Comparison of ENCODE assay signal across 8 cellular contexts in genomic region chr1:241518447-241519307, GRCh38. TPM values are rescaled to one million over a fixed set of nuclear protein-coding genes. Genes with fewer than 3 reads are reported as not detected.
DNase-seq lines count a peak whose midpoint lies in the region; ATAC-seq and TF ChIP-seq lines count a peak whose summit lies in the region.

No MANE protein-coding gene starts in this region.

- ATAC-seq in GM21825 (IDR thresholded peaks at IDR 0.05; ENCODE audit: unreplicated experiment), result peak; percentile 29

- H3K4me1 ChIP-seq in osteoblast (ENCODE audit: insufficient read depth, low read length), result peaks cover 10% of the 10 kb centered on the region

- peaks cover 50% of the 10 kb centered on the region for H3K79me2 ChIP-seq in osteoblast (ENCODE audit: insufficient read depth, low read length)

- peak overlapping the region; percentile 52 for H3K27ac ChIP-seq in osteoblast (ENCODE audit: low read depth, low read length)

- H3K9me3 ChIP-seq in osteoblast (ENCODE audit: low read depth, low read length), result no peaks in the 10 kb centered on the region

- H3K4me3 ChIP-seq in GM12865 (ENCODE audit: low read depth, low read length) (peak overlapping the region; percentile 69), osteoblast (ENCODE audit: insufficient read depth, low read length) (peak overlapping the region; percentile 90)

- in situ Hi-C loops in KBM-7 (cut with MboI; ENCODE audit: low pct_unique_long_range_greater_than_20kb, low sequenced_read_pairs), result no loop called here

- H3K36me3 ChIP-seq in osteoblast (ENCODE audit: insufficient read depth, low read length), result peaks cover 7% of the 10 kb centered on the region

- H2AFZ ChIP-seq in osteoblast (ENCODE audit: low read length), result peak overlapping the region; percentile 83

- no peak for TF ChIP-seq CTCF in GM12865 (IDR thresholded peaks at IDR 0.05; ENCODE audit: insufficient read depth, low read depth, low read length, missing control alignments)
- TF ChIP-seq CTCF in osteoblast (IDR thresholded peaks at IDR 0.05; ENCODE audit: extremely low read depth, low read depth, low read length), result no peak

- H3K27me3 ChIP-seq in osteoblast (ENCODE audit: insufficient read depth, low read length), result peaks cover 17% of the 10 kb centered on the region

- peak overlapping the region; percentile 90 for H3K4me2 ChIP-seq in osteoblast (ENCODE audit: insufficient read depth, low read length)

- DNase-seq in GM12865 (ENCODE audit: low read depth) (peak; percentile 42), KBM-7 (peak; percentile 43), glomerular visceral epithelial cell (ENCODE audit: extremely low spot score) (peak; percentile 24), osteoblast (ENCODE audit: insufficient read length, low spot score, missing footprints) (peak; percentile 62), NCI-H1417 treated with DMSO at 0.1 percent for 48 hours (lab: John Stamatoyannopoulos, UW) (no peak), NCI-H1048 (lab: John Stamatoyannopoulos, UW) (no peak)
- DNase-seq in activated T-cell treated with anti-CD3 and anti-CD28 coated beads, Interleukin-2, amount 50 U/mL, for 48 hours, result peak; percentile 48 to 60

- H4K20me1 ChIP-seq in osteoblast (ENCODE audit: insufficient read depth, low read length), result no peaks in the 10 kb centered on the region

RNA-seq across cellular contexts. Expression of gene FH, which starts 0.9 kb away (rescaled TPM):
- 95.2 and 97.8 TPM in 2 replicates for total RNA-seq in osteoblast

RNA-seq across cellular contexts. Expression of gene KMO, which starts 13.5 kb away (rescaled TPM):
- under 0.01 and 0.36 TPM in 2 replicates for total RNA-seq in osteoblast

Comparison
In these comparisons a context has a peak if more than half of its experiments do, and no peak if none do; other contexts are left out.
1. DNase-seq: peak in GM12865 (single experiment), KBM-7 (single experiment), activated T-cell treated with anti-CD3 and anti-CD28 coated beads, Interleukin-2, amount 50 U/mL, for 48 hours (2 of 2), glomerular visceral epithelial cell (single experiment) and osteoblast (single experiment); none in NCI-H1417 treated with DMSO at 0.1 percent for 48 hours (single experiment) and NCI-H1048 (single experiment).